In the genomic region with DNA sequence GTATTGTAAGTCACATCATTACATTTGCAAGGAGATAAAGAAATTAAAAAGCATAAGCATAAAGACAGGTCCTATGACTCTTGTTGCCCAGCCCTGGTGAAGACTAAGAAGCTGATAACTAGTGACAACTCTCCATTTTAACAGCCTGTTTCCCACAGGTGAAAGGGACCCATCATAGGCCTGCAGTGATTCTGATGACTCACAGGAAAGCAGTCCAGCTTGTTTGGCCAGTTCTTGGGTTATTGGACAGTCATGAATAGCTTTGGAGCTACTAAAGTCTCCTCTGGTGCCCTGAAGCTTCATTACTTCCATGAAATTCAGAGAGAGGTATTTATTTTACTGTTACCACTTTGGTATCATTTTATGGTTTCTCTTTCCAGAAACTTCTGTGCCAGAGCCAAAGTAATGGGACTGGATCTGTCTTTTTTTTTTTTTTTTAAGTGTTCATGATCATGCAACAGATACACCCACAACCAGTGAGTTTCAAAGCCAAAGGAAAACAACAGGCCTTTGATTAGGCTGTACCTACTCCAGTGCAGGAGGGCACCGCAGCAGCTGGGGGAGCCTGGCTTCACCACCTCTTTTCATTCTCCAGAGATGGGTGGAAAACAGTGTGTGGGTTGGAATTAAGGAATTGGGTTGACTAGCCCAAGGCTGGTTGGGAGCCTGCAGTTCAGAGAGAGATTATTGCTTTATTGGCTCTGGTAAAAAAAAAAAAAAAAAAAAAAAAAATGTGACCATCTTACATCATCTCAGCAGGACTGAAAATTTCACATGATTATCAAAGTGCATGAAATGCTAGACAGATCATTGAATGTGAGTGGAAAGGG, we compare ENCODE assay signal across 8 cellular contexts. TPM values are rescaled to one million over a fixed set of nuclear protein-coding genes. Genes with fewer than 3 reads are reported as not detected.
DNase-seq lines count a peak whose midpoint lies in the region; ATAC-seq and TF ChIP-seq lines count a peak whose summit lies in the region.

No MANE protein-coding gene starts in this region.

- peaks cover 6% of the 10 kb centered on the region for H3K36me3 Mint-ChIP-seq in natural killer cell treated with Interleukin-12 subunit alpha and Interleukin-12 subunit beta and Interleukin-15 and Interleukin-18, amount 100 ng/mL, for 72 hours

- H3K4me3 Mint-ChIP-seq in natural killer cell treated with Interleukin-12 subunit alpha and Interleukin-12 subunit beta and Interleukin-15 and Interleukin-18, amount 100 ng/mL, for 72 hours, result peak overlapping the region; percentile 69

- H3K27ac ChIP-seq in dorsolateral prefrontal cortex, result no peak overlapping the region

- DNase-seq in ELF-1 (ENCODE audit: low read depth, low spot score), result peak; percentile 69
- peak; percentile 27 for DNase-seq in astrocyte of the hippocampus (ENCODE audit: low read depth, low spot score)
- no peak for DNase-seq in natural killer cell treated with Interleukin-12 subunit alpha and Interleukin-12 subunit beta and Interleukin-15 and Interleukin-18, amount 100 ng/mL, for 72 hours (ENCODE audit: low spot score)
- no peak for DNase-seq in NCI-H1694 (lab: John Stamatoyannopoulos, UW)
- no peak for DNase-seq in stimulated activated CD8-positive, alpha-beta memory T cell treated with anti-CD3 and anti-CD28 coated beads, Interleukin-4, amount 100 ng/mL, for 48 hours
- no peak for DNase-seq in dorsolateral prefrontal cortex

- H3K27ac Mint-ChIP-seq in natural killer cell treated with Interleukin-12 subunit alpha and Interleukin-12 subunit beta and Interleukin-15 and Interleukin-18, amount 100 ng/mL, for 72 hours, result peak overlapping the region; percentile 75 to 96

- H3K4me3 ChIP-seq in dorsolateral prefrontal cortex, result no peak overlapping the region

- TF ChIP-seq CTCF in dorsolateral prefrontal cortex (IDR thresholded peaks at IDR 0.05 in 54 of 56, conservative IDR thresholded peaks at IDR 0.05 in 2 of 56; ENCODE audit: low read depth in 1 of 56, partially characterized antibody in 56 of 56), result no peak

- H3K27me3 Mint-ChIP-seq in natural killer cell treated with Interleukin-12 subunit alpha and Interleukin-12 subunit beta and Interleukin-15 and Interleukin-18, amount 100 ng/mL, for 72 hours, result no peaks in the 10 kb centered on the region

- intact Hi-C loops in dorsolateral prefrontal cortex (cut with DNase I), result no loop called here

- H3K9me3 Mint-ChIP-seq in natural killer cell treated with Interleukin-12 subunit alpha and Interleukin-12 subunit beta and Interleukin-15 and Interleukin-18, amount 100 ng/mL, for 72 hours, result peaks cover 8% of the 10 kb centered on the region

- H3K27me3 ChIP-seq in dorsolateral prefrontal cortex, result no peaks in the 10 kb centered on the region

- ATAC-seq in HG03378 (IDR thresholded peaks at IDR 0.05; ENCODE audit: unreplicated experiment) (peak; percentile 13), HG03520 (IDR thresholded peaks at IDR 0.05; ENCODE audit: unreplicated experiment) (no peak)
- no peak for ATAC-seq in natural killer cell treated with Interleukin-12 subunit alpha and Interleukin-12 subunit beta and Interleukin-15 and Interleukin-18, amount 100 ng/mL, for 72 hours

- H3K4me1 Mint-ChIP-seq in natural killer cell treated with Interleukin-12 subunit alpha and Interleukin-12 subunit beta and Interleukin-15 and Interleukin-18, amount 100 ng/mL, for 72 hours (ENCODE audit: low read depth in 2 of 2), result peaks cover 27 to 39% of the 10 kb centered on the region in 2 donors

RNA-seq across cellular contexts. Expression of a gene that starts 55.3 kb away (rescaled TPM):
- total RNA-seq in natural killer cell treated with Interleukin-12 subunit alpha and Interleukin-12 subunit beta and Interleukin-15 and Interleukin-18, amount 100 ng/mL, for 72 hours, result 10 to 100 TPM; 37.1 to 56.1 TPM
- 10 to 100 TPM; 10.8 to 27.2 (median 18.3) TPM for total RNA-seq in dorsolateral prefrontal cortex

Comparison
In these comparisons a context has a peak if more than half of its experiments do, and no peak if none do; other contexts are left out.
1. DNase-seq: peak in ELF-1 (single experiment) and astrocyte of the hippocampus (single experiment); none in natural killer cell treated with Interleukin-12 subunit alpha and Interleukin-12 subunit beta and Interleukin-15 and Interleukin-18, amount 100 ng/mL, for 72 hours (single experiment), NCI-H1694 (single experiment), stimulated activated CD8-positive, alpha-beta memory T cell treated with anti-CD3 and anti-CD28 coated beads, Interleukin-4, amount 100 ng/mL, for 48 hours (single experiment) and dorsolateral prefrontal cortex (0 of 10).